In the genomic region with DNA sequence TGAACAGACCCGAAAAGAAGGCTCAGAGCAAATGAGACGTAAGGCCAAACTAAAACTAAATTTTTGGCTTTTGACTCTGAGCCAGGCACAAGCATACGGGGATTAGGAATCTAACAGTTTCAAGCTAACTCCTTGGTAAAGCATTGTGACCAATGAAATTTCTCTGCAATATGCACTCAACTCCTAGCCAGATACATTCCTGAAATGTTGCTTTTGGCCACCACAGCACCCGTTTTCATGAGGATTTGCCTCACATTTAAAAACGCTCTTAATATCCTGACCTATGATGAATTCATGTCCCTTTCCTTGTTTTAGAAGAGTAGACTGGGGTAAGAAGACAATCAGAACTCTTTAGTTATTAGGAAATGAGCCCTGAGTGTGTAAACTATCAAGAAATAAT, we compare ENCODE assay signal across 15 cellular contexts. TPM values are rescaled to one million over a fixed set of nuclear protein-coding genes. Genes with fewer than 3 reads are reported as not detected.
DNase-seq lines count a peak whose midpoint lies in the region; ATAC-seq, FAIRE-seq and TF ChIP-seq lines count a peak whose summit lies in the region.
"Had no signal": no experiment of that assay in that cellular context is flagged by ENCODE, and none has a peak within 500 bp of the region (broad histone marks: within the 10 kb centered on the region; RNA-seq: fewer than 3 reads in every experiment).

No MANE protein-coding gene starts in this region.

- H3K4me3 Mint-ChIP-seq in WTC11 (no peak overlapping the region), glutamatergic neuron (ENCODE audit: unreplicated experiment) (no peak overlapping the region)
- no peak overlapping the region for H3K4me3 Mint-ChIP-seq in activated T-helper 2 cell treated with anti-CD3 and anti-CD28 coated beads, Interferon-gamma antibody, Interleukin-2, Interleukin-4, amounts not matched to agents 10 μg/mL and 5 μg/mL and 100 μg/mL, durations not matched to agents 14 hours and 24 hours and 36 hours (ENCODE audit: low read depth)
- H3K4me3 Mint-ChIP-seq: activated CD8-positive, alpha-beta T cell treated with anti-CD3 and anti-CD28 coated beads for 36 hours had no signal

- H3K27ac ChIP-seq in GM23248, result peak overlapping the region; percentile 75
- H3K27ac ChIP-seq: gastrocnemius medialis, HL-60, vagina had no signal

- in situ Hi-C loops in GM23248 (cut with MboI), result no loop called here

- H3K36me3 ChIP-seq in GM23248 (ENCODE audit: low read depth), result no peaks in the 10 kb centered on the region
- H3K36me3 ChIP-seq: gastrocnemius medialis, sigmoid colon, vagina had no signal

- H2AFZ ChIP-seq in GM23248, result no peak overlapping the region

- H3K9me3 Mint-ChIP-seq in WTC11, result no peaks in the 10 kb centered on the region
- peaks cover 1% of the 10 kb centered on the region for H3K9me3 Mint-ChIP-seq in glutamatergic neuron (ENCODE audit: unreplicated experiment)
- H3K9me3 Mint-ChIP-seq in activated T-helper 2 cell treated with anti-CD3 and anti-CD28 coated beads, Interferon-gamma antibody, Interleukin-2, Interleukin-4, amounts not matched to agents 10 μg/mL and 5 μg/mL and 100 μg/mL, durations not matched to agents 14 hours and 24 hours and 36 hours, result no peaks in the 10 kb centered on the region
- H3K9me3 Mint-ChIP-seq: activated CD8-positive, alpha-beta T cell treated with anti-CD3 and anti-CD28 coated beads for 36 hours had no signal

- H3K9me3 ChIP-seq in GM23248 (ENCODE audit: low read depth), result no peaks in the 10 kb centered on the region
- H3K9me3 ChIP-seq: gastrocnemius medialis, sigmoid colon, vagina had no signal

- H3K9ac ChIP-seq in GM23248, result peak overlapping the region; percentile 35

- peaks cover 31% of the 10 kb centered on the region for H3F3A ChIP-seq in GM23248 (ENCODE audit: insufficient read depth)

- peaks cover 30% of the 10 kb centered on the region for H3K4me1 ChIP-seq in GM23248 (ENCODE audit: insufficient read depth)

- DNase-seq in GM23248 (peak; percentile 83), WTC11 (ENCODE audit: low spot score) (no peak), fibroblast of the aortic adventitia (ENCODE audit: low read depth) (peak; percentile 97), skeletal muscle cell (ENCODE audit: low read depth) (peak; percentile 85), glutamatergic neuron (no peak), GM12891 (ENCODE audit: insufficient read length, low spot score) (no peak)
- DNase-seq in activated T-helper 2 cell treated with anti-CD3 and anti-CD28 coated beads, Interferon-gamma antibody, Interleukin-2, Interleukin-4, amounts not matched to agents 10 μg/mL and 5 μg/mL and 100 μg/mL, durations not matched to agents 14 hours and 24 hours and 36 hours (ENCODE audit: low spot score), result no peak
- DNase-seq: activated CD8-positive, alpha-beta T cell treated with anti-CD3 and anti-CD28 coated beads for 36 hours; DMS153; gastrocnemius medialis; NCI-H82; sigmoid colon had no signal

- CTCF ChIA-PET in WTC11 (lab: Charles Lee), result no interaction called here

- H3K4me3 ChIP-seq in GM23248 (0 out of 2 replicates have a peak overlapping the region, but pooled peaks have one; percentile 16), fibroblast of the aortic adventitia (ENCODE audit: low read depth, low read length) (no peak overlapping the region), skeletal muscle cell (ENCODE audit: low read depth, low read length) (no peak overlapping the region)
- H3K4me3 ChIP-seq: gastrocnemius medialis, sigmoid colon, vagina had no signal

- H3K27me3 Mint-ChIP-seq in WTC11 (ENCODE audit: low read depth) (no peaks in the 10 kb centered on the region), glutamatergic neuron (ENCODE audit: unreplicated experiment) (peaks cover 3% of the 10 kb centered on the region)
- H3K27me3 Mint-ChIP-seq in activated T-helper 2 cell treated with anti-CD3 and anti-CD28 coated beads, Interferon-gamma antibody, Interleukin-2, Interleukin-4, amounts not matched to agents 10 μg/mL and 5 μg/mL and 100 μg/mL, durations not matched to agents 14 hours and 24 hours and 36 hours (ENCODE audit: low read depth), result no peaks in the 10 kb centered on the region
- H3K27me3 Mint-ChIP-seq: activated CD8-positive, alpha-beta T cell treated with anti-CD3 and anti-CD28 coated beads for 36 hours had no signal

- no peaks in the 10 kb centered on the region for H3K27me3 ChIP-seq in GM23248 (replicated peaks; ENCODE audit: insufficient read depth)
- H3K27me3 ChIP-seq: gastrocnemius medialis, sigmoid colon, vagina had no signal

- no peaks in the 10 kb centered on the region for H3K9me2 ChIP-seq in GM23248 (ENCODE audit: insufficient read depth)

- FAIRE-seq in GM12891 (lab: Jason Lieb, UNC), result no peak

- no peaks in the 10 kb centered on the region for H3K4me1 Mint-ChIP-seq in WTC11
- peaks cover 3% of the 10 kb centered on the region for H3K4me1 Mint-ChIP-seq in glutamatergic neuron (ENCODE audit: low read depth, unreplicated experiment)
- peaks cover 40% of the 10 kb centered on the region for H3K4me1 Mint-ChIP-seq in activated T-helper 2 cell treated with anti-CD3 and anti-CD28 coated beads, Interferon-gamma antibody, Interleukin-2, Interleukin-4, amounts not matched to agents 10 μg/mL and 5 μg/mL and 100 μg/mL, durations not matched to agents 14 hours and 24 hours and 36 hours (ENCODE audit: low read depth)

- intact Hi-C loops in activated T-helper 2 cell treated with anti-CD3 and anti-CD28 coated beads, Interferon-gamma antibody, Interleukin-2, Interleukin-4, amounts not matched to agents 10 μg/mL and 5 μg/mL and 100 μg/mL, durations not matched to agents 14 hours and 24 hours and 36 hours (cut with micrococcal nuclease), result no loop called here

- TF ChIP-seq CTCF in WTC11 (IDR thresholded peaks at IDR 0.05), result no peak
- no peak for TF ChIP-seq CTCF in fibroblast of the aortic adventitia (IDR thresholded peaks at IDR 0.05; ENCODE audit: insufficient read depth, low read length)
- no peak for TF ChIP-seq CTCF in glutamatergic neuron (IDR thresholded peaks at IDR 0.05; ENCODE audit: partially characterized antibody, unreplicated experiment)

- no peak for ATAC-seq in WTC11
- ATAC-seq in HG02588 (IDR thresholded peaks at IDR 0.05; ENCODE audit: unreplicated experiment), result no peak
- ATAC-seq: gastrocnemius medialis had no signal

- no peak for TF ChIP-seq POLR2A in GM12891 (IDR thresholded peaks at IDR 0.05; ENCODE audit: low read depth, low read length)

- H3K79me2 ChIP-seq in GM23248 (ENCODE audit: insufficient read depth), result peaks cover 43% of the 10 kb centered on the region

- POLR2A ChIA-PET in WTC11 (lab: Charles Lee), result no interaction called here

- H4K20me1 ChIP-seq in GM23248 (ENCODE audit: insufficient read depth), result no peaks in the 10 kb centered on the region

- H3K27ac Mint-ChIP-seq in WTC11 (peak overlapping the region; percentile 9; the same call in 1 of the 2 replicates), glutamatergic neuron (ENCODE audit: unreplicated experiment) (no peak overlapping the region)
- no peak overlapping the region for H3K27ac Mint-ChIP-seq in activated T-helper 2 cell treated with anti-CD3 and anti-CD28 coated beads, Interferon-gamma antibody, Interleukin-2, Interleukin-4, amounts not matched to agents 10 μg/mL and 5 μg/mL and 100 μg/mL, durations not matched to agents 14 hours and 24 hours and 36 hours
- H3K27ac Mint-ChIP-seq: activated CD8-positive, alpha-beta T cell treated with anti-CD3 and anti-CD28 coated beads for 36 hours had no signal

- H3K4me2 ChIP-seq in GM23248 (ENCODE audit: unreplicated experiment), result peak overlapping the region; percentile 74

- H3K36me3 Mint-ChIP-seq in WTC11 (no peaks in the 10 kb centered on the region), glutamatergic neuron (ENCODE audit: unreplicated experiment) (no peaks in the 10 kb centered on the region)
- H3K36me3 Mint-ChIP-seq in activated T-helper 2 cell treated with anti-CD3 and anti-CD28 coated beads, Interferon-gamma antibody, Interleukin-2, Interleukin-4, amounts not matched to agents 10 μg/mL and 5 μg/mL and 100 μg/mL, durations not matched to agents 14 hours and 24 hours and 36 hours (ENCODE audit: low read depth), result peaks cover 12% of the 10 kb centered on the region

- 32 to 38% methylated on average over 5 of the region's 5 CpGs for WGBS in GM23248 (ENCODE audit: low coverage in 1 of 2, low lambda C conversion rate in 2 of 2, missing lambda C conversion rate in 2 of 2), 2 experiments

TF ChIP-seq in GM12891, 5 proteins besides CTCF, POLR2A, EP300 and RAD21:
- TF ChIP-seq SPI1 (IDR thresholded peaks at IDR 0.05; ENCODE audit: low read depth, low read length) (no peak), TAF1 (IDR thresholded peaks at IDR 0.05; ENCODE audit: low read depth, low read length) (no peak), POU2F2 (IDR thresholded peaks at IDR 0.05; ENCODE audit: low read depth, low read length) (no peak), POLR2AphosphoS5 (IDR thresholded peaks at IDR 0.05; ENCODE audit: low read depth, low read length) (no peak)
TF ChIP-seq in GM12891: peak in this region for 0.

RNA-seq across cellular contexts. Expression of gene NPFF, which starts 53.1 kb away (rescaled TPM):
- not detected in 2 replicates for total RNA-seq in GM23248 (2014; rRNA removed; shearing (Covaris generic))
- not detected in 2 replicates for polyA plus RNA-seq in GM23248 (2016; fragmentation: Nextera tagmentation; extraction: Ambion mirVana)
- 0.57 to 0.80 TPM (median 0.59 TPM) in 3 replicates for total RNA-seq in WTC11 (2021)
- not detected in 2 replicates for total RNA-seq in fibroblast of the aortic adventitia (ENCODE audit: low replicate concordance)
- not detected for total RNA-seq in glutamatergic neuron (ENCODE audit: unreplicated experiment)
- total RNA-seq in activated T-helper 2 cell treated with anti-CD3 and anti-CD28 coated beads, Interferon-gamma antibody, Interleukin-2, Interleukin-4, amounts not matched to agents 10 μg/mL and 5 μg/mL and 100 μg/mL, durations not matched to agents 14 hours and 24 hours and 36 hours, result not detected in 2 replicates
- 0.31 TPM for polyA plus RNA-seq in GM12891 (2012; ENCODE audit: low read depth, missing spikeins)
- total RNA-seq: activated CD8-positive, alpha-beta T cell treated with anti-CD3 and anti-CD28 coated beads for 36 hours; gastrocnemius medialis; sigmoid colon; vagina had no signal
- polyA plus RNA-seq: sigmoid colon had no signal

RNA-seq across cellular contexts. Expression of gene TARBP2, which starts 59.3 kb away (rescaled TPM):
- 40.1 and 54.1 TPM in 2 replicates for total RNA-seq in GM23248 (2014; rRNA removed; shearing (Covaris generic))
- 32.1 and 36.0 TPM in 2 replicates for polyA plus RNA-seq in GM23248 (2016; fragmentation: Nextera tagmentation; extraction: Ambion mirVana)
- 69.0 to 74.0 TPM (median 69.1 TPM) in 3 replicates for total RNA-seq in WTC11 (2021)
- total RNA-seq in fibroblast of the aortic adventitia (ENCODE audit: low replicate concordance), result 32.4 and 43.9 TPM in 2 replicates
- 49.0 TPM for total RNA-seq in glutamatergic neuron (ENCODE audit: unreplicated experiment)
- total RNA-seq in activated T-helper 2 cell treated with anti-CD3 and anti-CD28 coated beads, Interferon-gamma antibody, Interleukin-2, Interleukin-4, amounts not matched to agents 10 μg/mL and 5 μg/mL and 100 μg/mL, durations not matched to agents 14 hours and 24 hours and 36 hours, result 43.9 and 47.0 TPM in 2 replicates
- 28.3 TPM for polyA plus RNA-seq in GM12891 (2012; ENCODE audit: low read depth, missing spikeins)

Comparison
In these comparisons a context has a peak if more than half of its experiments do, and no peak if none do; other contexts are left out.
1. DNase-seq: peak in GM23248 (single experiment), fibroblast of the aortic adventitia (single experiment) and skeletal muscle cell (single experiment); none in WTC11 (single experiment), glutamatergic neuron (single experiment), activated T-helper 2 cell treated with anti-CD3 and anti-CD28 coated beads, Interferon-gamma antibody, Interleukin-2, Interleukin-4, amounts not matched to agents 10 μg/mL and 5 μg/mL and 100 μg/mL, durations not matched to agents 14 hours and 24 hours and 36 hours (single experiment) and GM12891 (single experiment).